8 cellular contexts compared by ENCODE assay signal in genomic region chr3:128794788-128795649, GRCh38.
DNase-seq lines count a peak whose midpoint lies in the region; ATAC-seq and TF ChIP-seq lines count a peak whose summit lies in the region.

No MANE protein-coding gene starts in this region.

- H2AK5ac ChIP-seq in neuronal stem cell (ENCODE audit: low read depth, low read length), result no peak overlapping the region

- H3K4me3 ChIP-seq in PC-3 (ENCODE audit: low read length) (no peak overlapping the region), fibroblast of mammary gland (ENCODE audit: control insufficient read depth, low read depth, low read length) (no peak overlapping the region), neuronal stem cell (ENCODE audit: low read length in 2 of 2) (no peak overlapping the region), upper lobe of right lung (no peak overlapping the region)

- POLR2A ChIA-PET in PC-3 (lab: Charles Lee; ENCODE audit: unreplicated experiment), result no interaction called here

- no peaks in the 10 kb centered on the region for H3F3A ChIP-seq in PC-3 (ENCODE audit: low read length, unreplicated experiment)

- H3K36me3 ChIP-seq in PC-3 (ENCODE audit: low read depth, low read length), result peaks cover 18% of the 10 kb centered on the region
- peaks cover 22 to 46% of the 10 kb centered on the region in 2 donors for H3K36me3 ChIP-seq in neuronal stem cell (replicated peaks in 1 of 2; ENCODE audit: control insufficient read depth in 2 of 2, insufficient read depth in 2 of 2, low read length in 2 of 2)
- H3K36me3 ChIP-seq in upper lobe of right lung, result peaks cover 41% of the 10 kb centered on the region

- H3K27ac ChIP-seq in PC-3 (ENCODE audit: low read length) (no peak overlapping the region), neuronal stem cell (replicated peaks; ENCODE audit: low read length) (no peak overlapping the region), upper lobe of right lung (no peak overlapping the region)

- no peak overlapping the region for H4K8ac ChIP-seq in neuronal stem cell (ENCODE audit: low read depth, low read length)

- CTCF ChIA-PET in PC-3 (lab: Charles Lee), result interaction anchor here (1.0 kb wide), 1 partner anchor 115 kb away, joined by 3 read pairs; no protein-coding TSS in a partner anchor

- TF ChIP-seq CTCF in PC-3 (conservative IDR thresholded peaks at IDR 0.05; ENCODE audit: low read depth, low read length) (peak; percentile 77), fibroblast of mammary gland (conservative IDR thresholded peaks at IDR 0.05; ENCODE audit: control insufficient read depth, insufficient read depth, low read depth, low read length) (peak; percentile 86), upper lobe of right lung (IDR thresholded peaks at IDR 0.05) (peak; percentile 83)

- H3K4me2 ChIP-seq in PC-3 (ENCODE audit: low read length), result no peak overlapping the region
- no peak overlapping the region for H3K4me2 ChIP-seq in neuronal stem cell (ENCODE audit: insufficient read depth, low read length, poor library complexity, severe bottlenecking)

- H2BK5ac ChIP-seq in neuronal stem cell (ENCODE audit: low read length), result no peak overlapping the region

- intact Hi-C loops in PC-3 (cut with micrococcal nuclease) (loop anchor here (2.0 kb wide), 1 partner anchor 114 kb away; no protein-coding TSS in a partner anchor), upper lobe of right lung (cut with DNase I) (loop anchor here (10.0 kb wide), 1 partner anchor 110 kb away; no protein-coding TSS in a partner anchor)

- H2BK12ac ChIP-seq in neuronal stem cell (ENCODE audit: low read length), result no peak overlapping the region

- no peak overlapping the region for H3K18ac ChIP-seq in neuronal stem cell (ENCODE audit: low read length)

- H3K23ac ChIP-seq in neuronal stem cell (ENCODE audit: low read depth, low read length, poor library complexity), result no peak overlapping the region

- no peak overlapping the region for H2BK120ac ChIP-seq in neuronal stem cell (ENCODE audit: low read depth, low read length)

- DNase-seq in D341Med (ENCODE audit: low spot score) (peak; percentile 87), HuH-7 (ENCODE audit: low spot score) (peak; percentile 69), PC-3 (peak; percentile 61), fibroblast of mammary gland (ENCODE audit: low read depth) (peak; percentile 69), neuronal stem cell (ENCODE audit: low spot score) (peak; percentile 60), upper lobe of right lung (no peak)
- DNase-seq in activated T-cell treated with anti-CD3 and anti-CD28 coated beads, Interleukin-2, amount 50 U/mL, for 48 hours, result peak; percentile 72 to 76

- ATAC-seq in GM21360 (IDR thresholded peaks at IDR 0.05; ENCODE audit: unreplicated experiment) (peak; percentile 72), PC-3 (peak; percentile 92), upper lobe of right lung (peak; percentile 98)

- WGBS in neuronal stem cell (ENCODE audit: extremely low coverage in 2 of 2, insufficient read length in 2 of 2, insufficient replicate concordance in 1 of 2), 2 donors, result no CpG with 5 or more reads among the region's 7 CpGs

- no peaks in the 10 kb centered on the region for H4K20me1 ChIP-seq in PC-3 (ENCODE audit: low read length)

- H3K4me1 ChIP-seq in PC-3 (ENCODE audit: insufficient read depth, low read length), result no peaks in the 10 kb centered on the region
- peaks cover 0 to 1% of the 10 kb centered on the region in 2 donors for H3K4me1 ChIP-seq in neuronal stem cell (ENCODE audit: control insufficient read depth in 2 of 2, insufficient read depth in 1 of 2, low read depth in 1 of 2, low read length in 2 of 2)
- H3K4me1 ChIP-seq in upper lobe of right lung, result peaks cover 13% of the 10 kb centered on the region

- no peak overlapping the region for H4K91ac ChIP-seq in neuronal stem cell (ENCODE audit: low read depth, low read length, poor library complexity)

- H3K9me2 ChIP-seq in PC-3 (replicated peaks; ENCODE audit: low read length), result no peaks in the 10 kb centered on the region

- H3K14ac ChIP-seq in neuronal stem cell (ENCODE audit: low read length), result no peak overlapping the region

- H3K9ac ChIP-seq in PC-3 (ENCODE audit: low read length), result no peak overlapping the region
- no peak overlapping the region for H3K9ac ChIP-seq in neuronal stem cell (ENCODE audit: low read depth, low read length, poor library complexity)

- BruUV-seq in PC-3 (replicated peaks; lab: Mats Ljungman, UMichigan), result no TSS peak

- no peaks in the 10 kb centered on the region for H3K79me1 ChIP-seq in neuronal stem cell (ENCODE audit: low read depth, low read length)

- H3K4ac ChIP-seq in neuronal stem cell (ENCODE audit: low read length), result no peak overlapping the region

- H2BK15ac ChIP-seq in neuronal stem cell (ENCODE audit: low read length), result no peak overlapping the region

- H3K79me2 ChIP-seq in PC-3 (ENCODE audit: low read length), result peaks cover 35% of the 10 kb centered on the region

- no peaks in the 10 kb centered on the region for H3K27me3 ChIP-seq in PC-3 (ENCODE audit: low read length)
- H3K27me3 ChIP-seq in neuronal stem cell (ENCODE audit: control insufficient read depth in 3 of 3, insufficient read depth in 3 of 3, low read depth in 1 of 3, low read length in 3 of 3), result no peaks in the 10 kb centered on the region
- no peaks in the 10 kb centered on the region for H3K27me3 ChIP-seq in upper lobe of right lung

- H3K9me3 ChIP-seq in PC-3 (ENCODE audit: low read length) (no peaks in the 10 kb centered on the region), neuronal stem cell (replicated peaks in 1 of 2; ENCODE audit: control insufficient read depth in 2 of 2, insufficient read depth in 1 of 2, low read depth in 1 of 2, low read length in 2 of 2) (no peaks in the 10 kb centered on the region), upper lobe of right lung (no peaks in the 10 kb centered on the region)

- H2AFZ ChIP-seq in PC-3 (ENCODE audit: low read length) (no peak overlapping the region), neuronal stem cell (ENCODE audit: low read length) (no peak overlapping the region)
